In genomic region chr18:32019251-32019943, GRCh38 we compare ENCODE assay signal across 8 cellular contexts. TPM values are rescaled to one million over a fixed set of nuclear protein-coding genes. Genes with fewer than 3 reads are reported as not detected.
A peak's percentile ranks its signal among the peaks of the same experiment; 100 is the strongest.
DNase-seq lines count a peak whose midpoint lies in the region; ATAC-seq and TF ChIP-seq lines count a peak whose summit lies in the region.

No MANE protein-coding gene starts in this region.

- H3K27me3 ChIP-seq in SJCRH30 (no peaks in the 10 kb centered on the region), heart right ventricle (peaks cover 0 to 5% (median 0%) of the 10 kb centered on the region in 7 donors), aorta (ENCODE audit: control insufficient read depth in 1 of 2, insufficient read depth in 2 of 2, low read length in 1 of 2) (no peaks in the 10 kb centered on the region)

- CTCF ChIA-PET in Calu3 (lab: Charles Lee): interaction anchor here (0.7 kb wide), 1 partner anchor 73 kb away, joined by 3 read pairs; no protein-coding TSS in a partner anchor

- H3K27me3 Mint-ChIP-seq in Calu3 (ENCODE audit: unreplicated experiment): peaks cover 22% of the 10 kb centered on the region
- no peaks in the 10 kb centered on the region for H3K27me3 Mint-ChIP-seq in activated naive CD8-positive, alpha-beta T cell

- H3K9me3 Mint-ChIP-seq in Calu3 (ENCODE audit: low read depth, unreplicated experiment): no peaks in the 10 kb centered on the region
- H3K9me3 Mint-ChIP-seq in activated naive CD8-positive, alpha-beta T cell (ENCODE audit: low read depth): no peaks in the 10 kb centered on the region

- peak overlapping the region; percentile 46 for H3K4me3 ChIP-seq in SJCRH30
- H3K4me3 ChIP-seq in heart right ventricle: peak overlapping the region; percentile 45 to 86 (median 68)
- H3K4me3 ChIP-seq in aorta (ENCODE audit: low read length in 2 of 2): peak overlapping the region; percentile 20 to 50

- H3K36me3 Mint-ChIP-seq in Calu3 (ENCODE audit: insufficient read depth, unreplicated experiment): peaks cover 14% of the 10 kb centered on the region
- peaks cover 2% of the 10 kb centered on the region for H3K36me3 Mint-ChIP-seq in activated naive CD8-positive, alpha-beta T cell

- no TSS peak for BruUV-seq in Calu3 (replicated peaks; lab: Mats Ljungman, UMichigan)

- H3K4me1 ChIP-seq in SJCRH30 (no peaks in the 10 kb centered on the region), heart right ventricle (peaks cover 0 to 44% (median 16%) of the 10 kb centered on the region in 9 donors), aorta (ENCODE audit: control insufficient read depth in 1 of 2, insufficient read depth in 2 of 2, low read length in 2 of 2) (no peaks in the 10 kb centered on the region)

- peak overlapping the region; percentile 92 for H3K4me3 Mint-ChIP-seq in Calu3 (ENCODE audit: low read depth, unreplicated experiment)
- H3K4me3 Mint-ChIP-seq in activated naive CD8-positive, alpha-beta T cell: peak overlapping the region; percentile 98

- intact Hi-C loops in Calu3 (cut with micrococcal nuclease; ENCODE audit: unreplicated experiment): loop anchor here (1.0 kb wide), 1 partner anchor 53 kb away; no protein-coding TSS in a partner anchor
- intact Hi-C loops in heart right ventricle (cut with DNase I): loop anchor here in 3 of 10 donors (2.0 to 5.0 kb wide), 4 partner anchors 37 to 73 kb away; partner anchors contain the start of gene RNF138 (in 1 of the 3)
- intact Hi-C loops in aorta (cut with DNase I): no loop called here

- ATAC-seq in HG03135 (IDR thresholded peaks at IDR 0.05; ENCODE audit: unreplicated experiment): peak; percentile 20
- ATAC-seq in heart right ventricle: peak; percentile 32 to 65 (median 56)
- ATAC-seq in aorta (ENCODE audit: low FRiP score): peak; percentile 60
- no peak for ATAC-seq in GM18519 (IDR thresholded peaks at IDR 0.05; ENCODE audit: low FRiP score, unreplicated experiment)

- H3K27ac ChIP-seq in SJCRH30 (no peak overlapping the region), heart right ventricle (peak overlapping the region; percentile 67 to 89 (median 82)), aorta (ENCODE audit: low read depth in 1 of 2, low read length in 2 of 2) (no peak overlapping the region)

- no peak overlapping the region for H3K27ac Mint-ChIP-seq in Calu3 (ENCODE audit: unreplicated experiment)
- peak overlapping the region; percentile 98 for H3K27ac Mint-ChIP-seq in activated naive CD8-positive, alpha-beta T cell

- 2% methylated on average over 31 of the region's 31 CpGs for WGBS in heart right ventricle, 2 donors
- 1% methylated on average over 31 of the region's 31 CpGs for WGBS in aorta, 2 donors

- H3K9me3 ChIP-seq in SJCRH30 (replicated peaks): no peaks in the 10 kb centered on the region
- no peaks in the 10 kb centered on the region for H3K9me3 ChIP-seq in heart right ventricle
- no peaks in the 10 kb centered on the region for H3K9me3 ChIP-seq in aorta (ENCODE audit: control insufficient read depth, low read length)

- H3K4me1 Mint-ChIP-seq in Calu3 (ENCODE audit: low read depth, unreplicated experiment): peaks cover 15% of the 10 kb centered on the region
- H3K4me1 Mint-ChIP-seq in activated naive CD8-positive, alpha-beta T cell (ENCODE audit: low read depth): peaks cover 58% of the 10 kb centered on the region

- DNase-seq in Calu3 (peak; percentile 37), SJCRH30 (peak; percentile 1 to 15), heart right ventricle (peak; percentile 11 to 53), pons (ENCODE audit: low spot score) (peak; percentile 68), aorta (peak; percentile 60 to 79)

- H3K36me3 ChIP-seq in SJCRH30 (no peaks in the 10 kb centered on the region), heart right ventricle (peaks cover 0 to under 1% (median 0%) of the 10 kb centered on the region in 9 donors), aorta (ENCODE audit: control insufficient read depth in 1 of 2, insufficient read depth in 2 of 2, low read length in 1 of 2) (no peaks in the 10 kb centered on the region)

- TF ChIP-seq CTCF in Calu3 (IDR thresholded peaks at IDR 0.05; ENCODE audit: unreplicated experiment) (no peak), heart right ventricle (IDR thresholded peaks at IDR 0.05) (peak in 1 of 9 donors; percentile 14)

RNA-seq across cellular contexts. Expression of gene RNF125, which starts 0.8 kb away (rescaled TPM):
- total RNA-seq in Calu3 (2022) (0.50 and 0.98 TPM in 2 replicates), heart right ventricle (1 to 10 TPM in 9 of 10 donors, under 1 TPM in 1; 0.92 to 7.7 (median 2.4) TPM), aorta (1 to 10 TPM; 4.0 to 6.7 TPM)
- total RNA-seq in SJCRH30 (2014; rRNA removed; shearing (Covaris generic)): 0.18 and 0.41 TPM in 2 replicates
- polyA plus RNA-seq in heart right ventricle (1 to 10 TPM; 2.7 to 5.1 TPM), aorta (1 to 10 TPM in 1 of 2 donors, under 1 TPM in 1; 0.05 to 3.3 TPM)

Comparison
In these comparisons a context has a peak if more than half of its experiments do, and no peak if none do; other contexts are left out.
1. DNase-seq: peak in every context shown above with its lines; median percentile 70 in aorta; 68 in pons; 37 in Calu3; 32 in heart right ventricle; 8 in SJCRH30.
2. H3K27ac ChIP-seq: peak in heart right ventricle (10 of 10); none in SJCRH30 (single experiment) and aorta (0 of 2).
3. Peak in every context shown above with its lines, with median percentiles within 50 percentile points of each other: H3K4me3 ChIP-seq.